In the genomic region with DNA sequence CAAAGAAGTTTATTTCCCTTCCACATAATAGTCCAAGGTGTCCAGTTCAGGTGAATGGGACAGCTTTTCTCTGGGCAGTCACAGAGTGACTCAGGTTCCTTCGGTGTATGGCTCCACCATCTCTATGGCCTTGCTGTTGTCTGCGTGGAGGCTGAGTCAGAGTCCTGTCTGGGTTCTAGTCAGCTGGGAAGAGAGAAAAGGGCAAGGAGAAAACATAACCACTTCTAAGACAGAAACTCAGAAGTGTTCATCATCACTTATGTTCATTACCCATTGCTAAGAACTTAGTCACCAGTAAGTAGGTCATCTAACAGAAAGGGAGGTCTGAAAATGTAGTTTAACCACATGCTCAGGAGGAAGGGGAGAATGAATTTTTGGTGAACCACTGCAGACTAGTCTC, we compare ENCODE assay signal across 8 cellular contexts. TPM values are rescaled to one million over a fixed set of nuclear protein-coding genes. Genes with fewer than 3 reads are reported as not detected.
DNase-seq lines count a peak whose midpoint lies in the region; ATAC-seq, FAIRE-seq and TF ChIP-seq lines count a peak whose summit lies in the region.

No MANE protein-coding gene starts in this region.

- peak in 1 of 3 donors; percentile 39 for DNase-seq in CD4-positive, CD25-positive, alpha-beta regulatory T cell
- peak; percentile 93 for DNase-seq in RKO (ENCODE audit: low spot score)
- DNase-seq in bronchial epithelial cell (ENCODE audit: low read depth), result peak; percentile 99
- peak; percentile 97 for DNase-seq in renal cortical epithelial cell (ENCODE audit: low read depth)
- no peak for DNase-seq in left ventricle myocardium superior

- peak; percentile 86 for FAIRE-seq in bronchial epithelial cell (lab: Jason Lieb, UNC)

- no peaks in the 10 kb centered on the region for H3K4me1 ChIP-seq in CD4-positive, CD25-positive, alpha-beta regulatory T cell (ENCODE audit: control insufficient read depth, insufficient read depth, low read length, poor library complexity, severe bottlenecking)

- H3K9me3 Mint-ChIP-seq in CD4-positive, CD25-positive, alpha-beta regulatory T cell, result no peaks in the 10 kb centered on the region

- no peak for TF ChIP-seq CTCF in bronchial epithelial cell (IDR thresholded peaks at IDR 0.05; ENCODE audit: insufficient read depth, low read length, severe bottlenecking)

- no peak overlapping the region for H3K4me3 Mint-ChIP-seq in CD4-positive, CD25-positive, alpha-beta regulatory T cell

- peaks cover 4% of the 10 kb centered on the region for H3K27me3 Mint-ChIP-seq in CD4-positive, CD25-positive, alpha-beta regulatory T cell

- H3K36me3 Mint-ChIP-seq in CD4-positive, CD25-positive, alpha-beta regulatory T cell, result no peaks in the 10 kb centered on the region

- H3K27me3 ChIP-seq in CD4-positive, CD25-positive, alpha-beta regulatory T cell (ENCODE audit: control insufficient read depth, insufficient read depth, low read length), result no peaks in the 10 kb centered on the region
- no peaks in the 10 kb centered on the region for H3K27me3 ChIP-seq in bronchial epithelial cell (ENCODE audit: control insufficient read depth, insufficient read depth, low read length)

- no peaks in the 10 kb centered on the region for H3K36me3 ChIP-seq in CD4-positive, CD25-positive, alpha-beta regulatory T cell (ENCODE audit: control insufficient read depth, insufficient read depth, low read length)
- H3K36me3 ChIP-seq in bronchial epithelial cell (ENCODE audit: control insufficient read depth, insufficient read depth, low read length), result no peaks in the 10 kb centered on the region

- ATAC-seq in CD4-positive, CD25-positive, alpha-beta regulatory T cell (ENCODE audit: low read depth in 2 of 2), result peak; percentile 40 to 70
- ATAC-seq in left ventricle myocardium superior (no peak), HG03469 (IDR thresholded peaks at IDR 0.05; ENCODE audit: unreplicated experiment) (no peak), GM21367 (IDR thresholded peaks at IDR 0.05; ENCODE audit: unreplicated experiment) (no peak), HG03025 (IDR thresholded peaks at IDR 0.05; ENCODE audit: low FRiP score, unreplicated experiment) (no peak)

- no peaks in the 10 kb centered on the region for H3K9me3 ChIP-seq in CD4-positive, CD25-positive, alpha-beta regulatory T cell (ENCODE audit: control insufficient read depth in 2 of 2, low read length in 2 of 2)

- intact Hi-C loops in left ventricle myocardium superior (cut with micrococcal nuclease), result no loop called here

- H3K27ac Mint-ChIP-seq in CD4-positive, CD25-positive, alpha-beta regulatory T cell, result peak overlapping the region in 2 of 3 donors; percentile 12 to 13

- H3K4me3 ChIP-seq in CD4-positive, CD25-positive, alpha-beta regulatory T cell (ENCODE audit: low read depth, low read length), result no peak overlapping the region
- H3K4me3 ChIP-seq in bronchial epithelial cell (ENCODE audit: low read depth, low read length), result no peak overlapping the region

- H3K4me1 Mint-ChIP-seq in CD4-positive, CD25-positive, alpha-beta regulatory T cell, result peaks cover 0 to 3% (median 0%) of the 10 kb centered on the region in 4 donors

- H3K27ac ChIP-seq in CD4-positive, CD25-positive, alpha-beta regulatory T cell (ENCODE audit: insufficient read depth, low read length, poor library complexity, severe bottlenecking), result no peak overlapping the region

RNA-seq across cellular contexts. Expression of a gene that starts 32.4 kb away (rescaled TPM):
- total RNA-seq in CD4-positive, CD25-positive, alpha-beta regulatory T cell, result 73.6 TPM
- 10 to 100 TPM in 3 of 4 donors, 1 to 10 TPM in 1; 6.8 to 33.4 (median 21.4) TPM for polyA plus RNA-seq in CD4-positive, CD25-positive, alpha-beta regulatory T cell
- 1.8 and 2.4 TPM in 2 replicates for total RNA-seq in bronchial epithelial cell
- 3.5 and 14.5 TPM in 2 replicates for total RNA-seq in renal cortical epithelial cell
- total RNA-seq in left ventricle myocardium superior, result 16.7 TPM

Comparison
In these comparisons a context has a peak if more than half of its experiments do, and no peak if none do; other contexts are left out.
1. ATAC-seq: peak in CD4-positive, CD25-positive, alpha-beta regulatory T cell (2 of 2); none in left ventricle myocardium superior (single experiment), HG03469 (single experiment), GM21367 (single experiment) and HG03025 (single experiment).